In the genomic region with DNA sequence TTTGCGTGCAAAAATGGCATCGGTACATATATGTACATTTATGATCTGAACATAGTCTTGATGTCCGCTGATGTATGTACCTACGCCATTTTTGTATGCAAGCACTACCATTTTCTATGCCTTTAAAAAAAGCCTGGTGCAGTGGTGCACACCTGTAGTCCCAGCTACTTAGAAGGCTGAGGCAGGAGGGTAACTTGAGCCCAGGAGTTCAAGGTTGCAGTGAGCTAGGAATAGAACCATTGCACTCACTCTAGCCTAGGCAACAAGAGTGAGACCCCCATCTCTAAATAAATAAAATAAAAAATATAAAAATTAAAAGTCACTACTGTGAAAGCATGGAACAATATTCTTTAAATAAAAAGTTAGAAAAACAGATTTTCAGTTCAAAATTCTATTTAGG, we compare ENCODE assay signal across 26 cellular contexts.
"Had no signal": no experiment of that assay in that cellular context is flagged by ENCODE, and none has a peak within 500 bp of the region (broad histone marks: within the 10 kb centered on the region; RNA-seq: fewer than 3 reads in every experiment).

No MANE protein-coding gene starts in this region.

- H3K36me3 Mint-ChIP-seq: natural killer cell had no signal

- H3K4me3 ChIP-seq: breast epithelium, left lung, lower lobe of right lung, ovary, sigmoid colon, tibial nerve, uterus had no signal

- H3K27me3 Mint-ChIP-seq: activated CD4-positive, alpha-beta T cell treated with anti-CD3 and anti-CD28 coated beads for 36 hours; activated CD8-positive, alpha-beta memory T cell treated with anti-CD3 and anti-CD28 coated beads, Interleukin-2, amount 10 ng/mL, durations not matched to agents 7 days and 5 days; progenitor cell of endocrine pancreas had no signal

- H3K9me3 Mint-ChIP-seq: activated naive CD4-positive, alpha-beta T cell treated with anti-CD3 and anti-CD28 coated beads, Interleukin-2, amount 50 U/mL, for 72 hours; activated T-helper 2 cell treated with anti-CD3 and anti-CD28 coated beads, Interferon-gamma antibody, Interleukin-2, Interleukin-4, amounts not matched to agents 10 μg/mL and 5 μg/mL and 100 μg/mL, durations not matched to agents 14 hours and 24 hours and 36 hours; natural killer cell; stimulated activated effector memory CD8-positive, alpha-beta T cell treated with anti-CD3 and anti-CD28 coated beads, Interleukin-12 subunit alpha, Interleukin-12 subunit beta, amount 100 ng/mL, for 72 hours had no signal

- H3K4me1 ChIP-seq: breast epithelium, uterus had no signal

- ATAC-seq: activated CD4-positive, alpha-beta T cell treated with anti-CD3 and anti-CD28 coated beads for 36 hours; activated CD8-positive, alpha-beta memory T cell treated with anti-CD3 and anti-CD28 coated beads, Interleukin-2, amount 10 ng/mL, durations not matched to agents 7 days and 5 days; activated CD8-positive, alpha-beta T cell treated with anti-CD3 and anti-CD28 coated beads, Interleukin-2, amount 10 ng/mL, durations not matched to agents 7 days and 5 days; activated naive CD4-positive, alpha-beta T cell treated with anti-CD3 and anti-CD28 coated beads, Interleukin-2, amount 50 U/mL, for 72 hours; esophagus mucosa; left lung; lower lobe of right lung; natural killer cell; stimulated activated effector memory CD8-positive, alpha-beta T cell treated with anti-CD3 and anti-CD28 coated beads, Interleukin-12 subunit alpha, Interleukin-12 subunit beta, amount 100 ng/mL, for 72 hours had no signal

- H3K27ac ChIP-seq: breast epithelium, left lung, lower lobe of right lung, ovary, sigmoid colon, tibial nerve, uterus had no signal

- DNase-seq: activated CD4-positive, alpha-beta T cell treated with anti-CD3 and anti-CD28 coated beads for 36 hours; activated CD4-positive, CD25-positive, alpha-beta regulatory T cell; activated CD8-positive, alpha-beta memory T cell treated with anti-CD3 and anti-CD28 coated beads, Interleukin-2, amount 10 ng/mL, durations not matched to agents 7 days and 5 days; activated CD8-positive, alpha-beta T cell treated with anti-CD3 and anti-CD28 coated beads, Interleukin-2, amount 10 ng/mL, durations not matched to agents 7 days and 5 days; activated naive CD4-positive, alpha-beta T cell; activated T-cell treated with anti-CD3 and anti-CD28 coated beads, Interleukin-2, amount 50 U/mL, for 48 hours; central memory CD4-positive, alpha-beta T cell; foreskin fibroblast; kidney glomerular epithelial cell; left lung; lower lobe of right lung; mesendoderm; natural killer cell; ovary; retina; sigmoid colon; small intestine; stimulated activated CD4-positive, alpha-beta T cell treated with anti-CD3 and anti-CD28 coated beads, Interleukin-4, amount 100 ng/mL, for 24 hours; uterus had no signal

- H3K4me3 Mint-ChIP-seq: activated CD4-positive, alpha-beta T cell treated with anti-CD3 and anti-CD28 coated beads for 36 hours; activated CD8-positive, alpha-beta memory T cell treated with anti-CD3 and anti-CD28 coated beads, Interleukin-2, amount 10 ng/mL, durations not matched to agents 7 days and 5 days; activated CD8-positive, alpha-beta T cell treated with anti-CD3 and anti-CD28 coated beads, Interleukin-2, amount 10 ng/mL, durations not matched to agents 7 days and 5 days; natural killer cell; stimulated activated effector memory CD8-positive, alpha-beta T cell treated with anti-CD3 and anti-CD28 coated beads, Interleukin-12 subunit alpha, Interleukin-12 subunit beta, amount 100 ng/mL, for 72 hours had no signal

- FAIRE-seq: small intestine had no signal

- H3K27me3 ChIP-seq: breast epithelium, left lung, ovary, sigmoid colon, tibial nerve, uterus had no signal

- H3K36me3 ChIP-seq: breast epithelium, left lung, ovary, sigmoid colon, tibial nerve, uterus had no signal

- H3K27ac Mint-ChIP-seq: activated CD8-positive, alpha-beta memory T cell treated with anti-CD3 and anti-CD28 coated beads, Interleukin-2, amount 10 ng/mL, durations not matched to agents 7 days and 5 days; activated CD8-positive, alpha-beta T cell treated with anti-CD3 and anti-CD28 coated beads, Interleukin-2, amount 10 ng/mL, durations not matched to agents 7 days and 5 days; activated naive CD4-positive, alpha-beta T cell treated with anti-CD3 and anti-CD28 coated beads, Interleukin-2, amount 50 U/mL, for 72 hours; activated T-helper 2 cell treated with anti-CD3 and anti-CD28 coated beads, Interferon-gamma antibody, Interleukin-2, Interleukin-4, amounts not matched to agents 10 μg/mL and 5 μg/mL and 100 μg/mL, durations not matched to agents 14 hours and 24 hours and 36 hours; progenitor cell of endocrine pancreas had no signal

- H3K9me3 ChIP-seq: breast epithelium, left lung, lower lobe of right lung, ovary, sigmoid colon, tibial nerve, uterus had no signal
